Comparison of ENCODE assay signal across 8 cellular contexts in the genomic region with DNA sequence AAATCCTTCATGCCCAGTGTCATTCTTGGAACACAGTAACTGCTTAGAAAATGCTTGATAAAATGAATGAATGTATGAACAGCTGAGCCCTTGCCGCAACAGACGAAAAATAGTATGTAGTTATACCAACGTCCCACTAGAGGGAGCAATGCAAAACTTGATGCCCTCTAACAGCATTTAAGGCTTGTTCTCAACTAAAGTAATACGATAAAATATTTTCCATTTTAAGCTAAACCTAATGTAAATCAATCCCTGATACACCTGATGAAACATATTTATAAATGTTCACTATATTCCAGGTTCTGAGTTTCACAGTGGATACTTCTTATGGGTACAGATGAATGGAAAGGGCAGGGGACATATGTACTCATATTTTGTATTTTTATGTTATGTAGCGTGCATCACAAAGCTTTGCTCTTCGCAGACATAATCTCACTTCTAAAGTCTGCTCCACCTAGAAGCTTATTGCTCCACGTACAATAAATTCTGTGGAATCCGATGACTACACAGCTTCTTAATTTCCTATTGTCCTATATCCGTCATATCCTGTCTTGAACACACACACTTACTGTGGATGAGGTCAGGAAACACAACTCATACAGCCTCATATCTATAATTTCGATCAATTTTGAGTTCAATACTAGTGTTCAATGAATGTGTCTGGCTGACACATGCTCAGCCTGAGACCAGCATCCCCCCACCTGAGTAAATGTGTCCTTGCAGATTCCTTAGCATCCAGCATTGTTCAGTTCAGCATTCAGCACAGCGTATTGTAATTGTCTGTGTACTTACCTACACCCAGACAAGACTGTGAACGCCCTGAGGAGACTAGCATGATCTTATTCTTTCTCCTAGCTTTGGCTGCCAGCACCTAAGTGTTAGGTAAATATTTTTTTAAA. TPM values are rescaled to one million over a fixed set of nuclear protein-coding genes. Genes with fewer than 3 reads are reported as not detected.
A peak's percentile ranks its signal among the peaks of the same experiment; 100 is the strongest.
DNase-seq lines count a peak whose midpoint lies in the region; ATAC-seq and TF ChIP-seq lines count a peak whose summit lies in the region.

No MANE protein-coding gene starts in this region.

- no peak overlapping the region for H3K4me3 Mint-ChIP-seq in endodermal cell
- H3K4me3 Mint-ChIP-seq in naive thymus-derived CD4-positive, alpha-beta T cell, result peak overlapping the region in 3 of 10 donors; percentile 32 to 48 (median 32)

- H3K27me3 Mint-ChIP-seq in endodermal cell (ENCODE audit: insufficient read depth), result peaks cover 16% of the 10 kb centered on the region
- peaks cover 7 to 37% (median 16%) of the 10 kb centered on the region in 5 donors for H3K27me3 Mint-ChIP-seq in naive thymus-derived CD4-positive, alpha-beta T cell

- TF ChIP-seq CTCF in C4-2B (conservative IDR thresholded peaks at IDR 0.05) (peak; percentile 93), endodermal cell (conservative IDR thresholded peaks at IDR 0.05) (peak; percentile 87)

- intact Hi-C loops in naive thymus-derived CD4-positive, alpha-beta T cell (cut with micrococcal nuclease), result loop anchor here (1.0 to 5.0 kb wide), 5 partner anchors 17 to 488 kb away; partner anchors contain the start of genes C1orf74 (in 2 of the 2) and IRF6 (in 1 of the 2)

- POLR2A ChIA-PET in naive thymus-derived CD4-positive, alpha-beta T cell (lab: Charles Lee), result interaction anchor here (0.7 to 11.0 kb wide), 11 partner anchors 11 to 96 kb away, joined by 3 to 62 read pairs (median 6); partner anchors contain the start of genes C1orf74, IRF6 and TRAF3IP3

- no peaks in the 10 kb centered on the region for H3K4me1 ChIP-seq in endodermal cell (ENCODE audit: control insufficient read depth, insufficient read depth, low read length)
- peaks cover 0 to 4% of the 10 kb centered on the region in 2 donors for H3K4me1 ChIP-seq in naive thymus-derived CD4-positive, alpha-beta T cell (ENCODE audit: control insufficient read depth in 2 of 2, insufficient read depth in 2 of 2, low read length in 2 of 2)

- no peak overlapping the region for H3K27ac ChIP-seq in C4-2B
- H3K27ac ChIP-seq in endodermal cell (ENCODE audit: low read depth, low read length), result no peak overlapping the region
- no peak overlapping the region for H3K27ac ChIP-seq in naive thymus-derived CD4-positive, alpha-beta T cell (ENCODE audit: low read depth, low read length)

- WGBS in endodermal cell (ENCODE audit: insufficient coverage in 1 of 2, insufficient read length in 1 of 2), 2 experiments, result 47 to 52% methylated on average over 6 to 12 of the region's 12 CpGs

- no peak overlapping the region for H3K9ac ChIP-seq in endodermal cell (ENCODE audit: extremely low read depth, low read length, poor library complexity, severe bottlenecking)

- H3K4me3 ChIP-seq in endodermal cell (ENCODE audit: low read length), result no peak overlapping the region
- no peak overlapping the region for H3K4me3 ChIP-seq in naive thymus-derived CD4-positive, alpha-beta T cell (ENCODE audit: low read length)

- H3K36me3 Mint-ChIP-seq in endodermal cell (ENCODE audit: low read depth), result no peaks in the 10 kb centered on the region
- peaks cover 0 to 1% (median 0%) of the 10 kb centered on the region in 5 donors for H3K36me3 Mint-ChIP-seq in naive thymus-derived CD4-positive, alpha-beta T cell

- H3K4me1 Mint-ChIP-seq in endodermal cell, result no peaks in the 10 kb centered on the region
- peaks cover 9 to 30% (median 19%) of the 10 kb centered on the region in 7 donors for H3K4me1 Mint-ChIP-seq in naive thymus-derived CD4-positive, alpha-beta T cell

- H3K36me3 ChIP-seq in endodermal cell (ENCODE audit: control insufficient read depth, insufficient read depth, low read length), result no peaks in the 10 kb centered on the region
- H3K36me3 ChIP-seq in naive thymus-derived CD4-positive, alpha-beta T cell (ENCODE audit: control insufficient read depth in 2 of 3, insufficient read depth in 3 of 3, low read length in 3 of 3), result peaks cover 0 to 3% (median 0%) of the 10 kb centered on the region in 3 experiments

- H3K9me3 Mint-ChIP-seq in endodermal cell, result no peaks in the 10 kb centered on the region
- no peaks in the 10 kb centered on the region for H3K9me3 Mint-ChIP-seq in naive thymus-derived CD4-positive, alpha-beta T cell

- CTCF ChIA-PET in naive thymus-derived CD4-positive, alpha-beta T cell (lab: Charles Lee), result interaction anchor here (0.6 to 3.7 kb wide), 18 partner anchors 8 to 237 kb away, joined by 3 to 14 read pairs (median 4); partner anchors contain the start of genes IRF6 and TRAF3IP3

- peaks cover 37% of the 10 kb centered on the region for H3K27me3 ChIP-seq in endodermal cell (ENCODE audit: control insufficient read depth, insufficient read depth, low read length, poor library complexity, severe bottlenecking)
- H3K27me3 ChIP-seq in naive thymus-derived CD4-positive, alpha-beta T cell (ENCODE audit: control insufficient read depth in 2 of 2, insufficient read depth in 2 of 2, low read length in 2 of 2), result no peaks in the 10 kb centered on the region

- ATAC-seq in GM18511 (IDR thresholded peaks at IDR 0.05; ENCODE audit: unreplicated experiment), result peak; percentile 38
- peak; percentile 48 for ATAC-seq in naive thymus-derived CD4-positive, alpha-beta T cell

- H3K27ac Mint-ChIP-seq in endodermal cell, result no peak overlapping the region
- peak overlapping the region in 1 of 9 donors; percentile 31 for H3K27ac Mint-ChIP-seq in naive thymus-derived CD4-positive, alpha-beta T cell

- H3K9me3 ChIP-seq in endodermal cell (ENCODE audit: control insufficient read depth, low read length), result no peaks in the 10 kb centered on the region
- no peaks in the 10 kb centered on the region for H3K9me3 ChIP-seq in naive thymus-derived CD4-positive, alpha-beta T cell (ENCODE audit: control insufficient read depth in 2 of 3, low read length in 3 of 3)

- DNase-seq in Kasumi-1 (lab: John Stamatoyannopoulos, UW), result peak; percentile 60 to 75
- DNase-seq in SHP77 treated with DMSO at 0.1 percent for 48 hours (lab: John Stamatoyannopoulos, UW), result peak; percentile 63
- DNase-seq in endodermal cell, result no peak
- peak in 6 of 9 donors; percentile 25 to 63 (median 57) for DNase-seq in naive thymus-derived CD4-positive, alpha-beta T cell
- no peak for DNase-seq in activated effector memory CD4-positive, alpha-beta T cell treated with anti-CD3 and anti-CD28 coated beads, Interleukin-2, amount 50 U/mL, for 16 hours
- no peak for DNase-seq in activated CD4-positive, alpha-beta T cell treated with anti-CD3 and anti-CD28 coated beads, Interleukin-2, amount 50 U/mL, for 1 hour

RNA-seq across cellular contexts. Expression of gene UTP25, which starts 4.4 kb away (rescaled TPM):
- total RNA-seq in endodermal cell, result 1 to 10 TPM; 4.3 to 6.0 TPM
- polyA plus RNA-seq in endodermal cell (2013, experiment 1 of 2), result 4.5 TPM
- 4.1 TPM for polyA plus RNA-seq in endodermal cell (2013, experiment 2 of 2)
- 10 to 100 TPM in 3 of 5 experiments, 1 to 10 TPM in 2; 6.0 to 16.3 (median 12.7) TPM for total RNA-seq in naive thymus-derived CD4-positive, alpha-beta T cell
- polyA plus RNA-seq in naive thymus-derived CD4-positive, alpha-beta T cell, result 1 to 10 TPM; 3.2 to 8.0 TPM

RNA-seq across cellular contexts. Expression of gene IRF6, which starts 17.4 kb away (rescaled TPM):
- total RNA-seq in endodermal cell, result 10 to 100 TPM; 13.8 to 18.2 TPM
- 0.64 TPM for polyA plus RNA-seq in endodermal cell (2013, experiment 1 of 2)
- 0.50 TPM for polyA plus RNA-seq in endodermal cell (2013, experiment 2 of 2)
- 1 to 10 TPM in 2 of 5 experiments, under 1 TPM in 2, not detected in 1; 0.30 to 2.3 (median 0.97) TPM for total RNA-seq in naive thymus-derived CD4-positive, alpha-beta T cell
- polyA plus RNA-seq in naive thymus-derived CD4-positive, alpha-beta T cell, result 1 to 10 TPM in 1 of 2 donors, under 1 TPM in 1; 0.41 to 1.6 TPM

RNA-seq across cellular contexts. Expression of gene C1orf74, which starts 39.0 kb away (rescaled TPM):
- 1 to 10 TPM; 3.1 to 5.4 TPM for total RNA-seq in endodermal cell
- polyA plus RNA-seq in endodermal cell (2013, experiment 1 of 2), result 2.8 TPM
- 2.7 TPM for polyA plus RNA-seq in endodermal cell (2013, experiment 2 of 2)
- 1 to 10 TPM in 3 of 5 experiments, under 1 TPM in 2; 0.51 to 1.5 (median 1.3) TPM for total RNA-seq in naive thymus-derived CD4-positive, alpha-beta T cell
- under 1 TPM; 0.31 to 0.45 TPM for polyA plus RNA-seq in naive thymus-derived CD4-positive, alpha-beta T cell

Comparison
In these comparisons a context has a peak if more than half of its experiments do, and no peak if none do; other contexts are left out.
1. DNase-seq: peak in Kasumi-1 (2 of 2), SHP77 treated with DMSO at 0.1 percent for 48 hours (single experiment) and naive thymus-derived CD4-positive, alpha-beta T cell (6 of 9); none in endodermal cell (single experiment), activated effector memory CD4-positive, alpha-beta T cell treated with anti-CD3 and anti-CD28 coated beads, Interleukin-2, amount 50 U/mL, for 16 hours (single experiment) and activated CD4-positive, alpha-beta T cell treated with anti-CD3 and anti-CD28 coated beads, Interleukin-2, amount 50 U/mL, for 1 hour (single experiment).
2. RNA of gene IRF6, which starts 17.4 kb away (total RNA-seq): 13.8 to 18.2 TPM in endodermal cell; 0.30 to 2.3 TPM in naive thymus-derived CD4-positive, alpha-beta T cell; every median in the first group is over 4 times any median in the second.